ENCODE assay signal across 17 cellular contexts in genomic region chr1:235041201-235041600, GRCh38.
DNase-seq lines count a peak whose midpoint lies in the region; ATAC-seq and TF ChIP-seq lines count a peak whose summit lies in the region.
"Had no signal": no experiment of that assay in that cellular context is flagged by ENCODE, and none has a peak within 500 bp of the region (broad histone marks: within the 10 kb centered on the region; RNA-seq: fewer than 3 reads in every experiment).

No MANE protein-coding gene starts in this region.

- no peaks in the 10 kb centered on the region for H3K79me1 ChIP-seq in IMR-90 (ENCODE audit: low read depth in 1 of 2, low read length in 2 of 2)

- intact Hi-C loops in CD4-positive, alpha-beta T cell (cut with DNase I, micrococcal nuclease) = no loop called here
- intact Hi-C loops in IMR-90 (cut with micrococcal nuclease) (no loop called here), left lung (cut with DNase I) (no loop called here)

- H3K4me3 ChIP-seq in IMR-90 (ENCODE audit: insufficient read depth, low read depth, low read length) (no peak overlapping the region), left lung (no peak overlapping the region), gastroesophageal sphincter (no peak overlapping the region)
- H3K4me3 ChIP-seq: esophagus muscularis mucosa, K562, lung, thoracic aorta had no signal

- no peak for TF ChIP-seq RAD21 in IMR-90 (IDR thresholded peaks at IDR 0.05; ENCODE audit: low read length)

- H3K56ac ChIP-seq in IMR-90 (ENCODE audit: extremely low read depth, insufficient read depth, low read length) = no peak overlapping the region

- no peaks in the 10 kb centered on the region for H3K9me1 ChIP-seq in IMR-90 (ENCODE audit: insufficient read depth, low read length)

- H3K4me1 ChIP-seq in IMR-90 (ENCODE audit: control insufficient read depth, insufficient read depth, low read length) (peaks cover 3% of the 10 kb centered on the region), left lung (no peaks in the 10 kb centered on the region), gastroesophageal sphincter (no peaks in the 10 kb centered on the region)
- H3K4me1 ChIP-seq: esophagus muscularis mucosa had no signal

- H2BK120ac ChIP-seq in IMR-90 (ENCODE audit: low read depth, low read length) = no peak overlapping the region

- H3K9me3 ChIP-seq in CD4-positive, alpha-beta T cell (ENCODE audit: control insufficient read depth, low read length) = no peaks in the 10 kb centered on the region
- H3K9me3 ChIP-seq in IMR-90 (ENCODE audit: control insufficient read depth, insufficient read depth, low read length) (peaks cover 6% of the 10 kb centered on the region), left lung (no peaks in the 10 kb centered on the region), gastroesophageal sphincter (no peaks in the 10 kb centered on the region)
- H3K9me3 ChIP-seq: esophagus muscularis mucosa, thoracic aorta had no signal

- in situ Hi-C loops in IMR-90 (cut with MboI; ENCODE audit: low sequenced_read_pairs) = no loop called here

- no peak overlapping the region for H3K4ac ChIP-seq in IMR-90 (ENCODE audit: low read depth, low read length)

- H2BK15ac ChIP-seq in IMR-90 (ENCODE audit: low read depth, low read length) = no peak overlapping the region

- no peak overlapping the region for H2AK5ac ChIP-seq in IMR-90 (ENCODE audit: low read depth, low read length)

- dilution Hi-C loops in IMR-90 (cut with HindIII; ENCODE audit: low sequenced_read_pairs, unreplicated experiment) = no loop called here

- no peak overlapping the region for H3K23ac ChIP-seq in IMR-90 (ENCODE audit: low read depth, low read length)

- TF ChIP-seq POLR2A in IMR-90 (IDR thresholded peaks at IDR 0.05; ENCODE audit: low read depth, low read length) = no peak
- TF ChIP-seq POLR2A in gastroesophageal sphincter (IDR thresholded peaks at IDR 0.05) = no peak

- H3K27ac Mint-ChIP-seq in CD4-positive, alpha-beta T cell = peak overlapping the region; percentile 22
- H3K27ac Mint-ChIP-seq in stimulated activated effector memory CD8-positive, alpha-beta T cell treated with anti-CD3 and anti-CD28 coated beads, Interleukin-12 subunit alpha, Interleukin-12 subunit beta, amount 100 ng/mL, for 72 hours = no peak overlapping the region

- H3K36me3 ChIP-seq in IMR-90 (ENCODE audit: control insufficient read depth, insufficient read depth, low read length) (no peaks in the 10 kb centered on the region), left lung (no peaks in the 10 kb centered on the region), gastroesophageal sphincter (no peaks in the 10 kb centered on the region)
- H3K36me3 ChIP-seq: esophagus muscularis mucosa, thoracic aorta had no signal

- peaks cover 4% of the 10 kb centered on the region for H3K9me3 Mint-ChIP-seq in CD4-positive, alpha-beta T cell
- peaks cover 16% of the 10 kb centered on the region for H3K9me3 Mint-ChIP-seq in stimulated activated effector memory CD8-positive, alpha-beta T cell treated with anti-CD3 and anti-CD28 coated beads, Interleukin-12 subunit alpha, Interleukin-12 subunit beta, amount 100 ng/mL, for 72 hours

- POLR2A ChIA-PET in CD4-positive, alpha-beta T cell (lab: Charles Lee) = no interaction called here
- POLR2A ChIA-PET in IMR-90 (lab: Charles Lee; ENCODE audit: unreplicated experiment) = no interaction called here

- H2AK9ac ChIP-seq in IMR-90 (replicated peaks; ENCODE audit: low read depth, low read length, poor library complexity) = no peak overlapping the region

- no peak overlapping the region for H4K5ac ChIP-seq in IMR-90 (ENCODE audit: low read depth, low read length)

- H4K8ac ChIP-seq in IMR-90 (ENCODE audit: low read depth in 2 of 2, low read length in 2 of 2) = no peak overlapping the region

- no peaks in the 10 kb centered on the region for H3K27me3 ChIP-seq in CD4-positive, alpha-beta T cell (ENCODE audit: control insufficient read depth, insufficient read depth, low read length)
- no peaks in the 10 kb centered on the region for H3K27me3 ChIP-seq in IMR-90 (ENCODE audit: control insufficient read depth, insufficient read depth, low read length)
- no peaks in the 10 kb centered on the region for H3K27me3 ChIP-seq in left lung
- no peaks in the 10 kb centered on the region for H3K27me3 ChIP-seq in gastroesophageal sphincter
- H3K27me3 ChIP-seq: esophagus muscularis mucosa had no signal

- H3K9ac ChIP-seq in IMR-90 (ENCODE audit: low read depth, low read length) = no peak overlapping the region

- no peak overlapping the region for H2BK20ac ChIP-seq in IMR-90 (ENCODE audit: low read depth, low read length)

- no peak overlapping the region for H3K27ac ChIP-seq in CD4-positive, alpha-beta T cell (ENCODE audit: low read depth, low read length)
- H3K27ac ChIP-seq in IMR-90 (ENCODE audit: insufficient read depth, low read length) = no peak overlapping the region
- H3K27ac ChIP-seq in left lung = peak overlapping the region in 1 of 2 donors; percentile 79
- H3K27ac ChIP-seq in gastroesophageal sphincter = no peak overlapping the region
- H3K27ac ChIP-seq: C4-2B, esophagus muscularis mucosa had no signal

- H2BK5ac ChIP-seq in IMR-90 (ENCODE audit: low read depth, low read length, poor library complexity, severe bottlenecking) = no peak overlapping the region

- TF ChIP-seq CTCF in CD4-positive, alpha-beta T cell (IDR thresholded peaks at IDR 0.05) = no peak
- TF ChIP-seq CTCF in IMR-90 (conservative IDR thresholded peaks at IDR 0.05; ENCODE audit: low read depth, low read length) (no peak), left lung (IDR thresholded peaks at IDR 0.05) (no peak), gastroesophageal sphincter (IDR thresholded peaks at IDR 0.05) (no peak)

- TF ChIP-seq EP300 in gastroesophageal sphincter (IDR thresholded peaks at IDR 0.05) = no peak

- BruUV-seq in IMR-90 (replicated peaks; lab: Mats Ljungman, UMichigan) = no TSS peak

- H3K27me3 Mint-ChIP-seq in CD4-positive, alpha-beta T cell = no peaks in the 10 kb centered on the region

- DNase-seq in CD4-positive, alpha-beta T cell = no peak
- DNase-seq in IMR-90 = no peak
- DNase-seq in UCSD-AML1 (lab: John Stamatoyannopoulos, UW; ENCODE audit: unreplicated experiment) = peak; percentile 29
- DNase-seq in left lung = no peak
- DNase-seq in dermis blood vessel endothelial cell = no peak
- no peak for DNase-seq in stimulated activated effector memory CD8-positive, alpha-beta T cell treated with anti-CD3 and anti-CD28 coated beads, Interleukin-12 subunit alpha, Interleukin-12 subunit beta, amount 100 ng/mL, for 72 hours (ENCODE audit: low spot score in 2 of 2)
- no peak for DNase-seq in DMS53 treated with DMSO at 0.1 percent for 48 hours (lab: John Stamatoyannopoulos, UW; ENCODE audit: unreplicated experiment)
- DNase-seq: hippocampal formation, NCI-H2029, small intestine had no signal

- H3K14ac ChIP-seq in IMR-90 (replicated peaks; ENCODE audit: low read depth, low read length) = no peak overlapping the region; the same call in 1 of the 2 replicates

- CTCF ChIA-PET in CD4-positive, alpha-beta T cell (lab: Charles Lee) = interaction anchor here (0.5 kb wide), 1 partner anchor 455 kb away, joined by 3 read pairs; no protein-coding TSS in a partner anchor
- CTCF ChIA-PET in IMR-90 (lab: Yijun Ruan, JAX) = no interaction called here

- H3K4me1 Mint-ChIP-seq in CD4-positive, alpha-beta T cell (ENCODE audit: low read depth) = peaks cover 16% of the 10 kb centered on the region
- H3K4me1 Mint-ChIP-seq in stimulated activated effector memory CD8-positive, alpha-beta T cell treated with anti-CD3 and anti-CD28 coated beads, Interleukin-12 subunit alpha, Interleukin-12 subunit beta, amount 100 ng/mL, for 72 hours = peaks cover 37% of the 10 kb centered on the region

- no peak overlapping the region for H3K18ac ChIP-seq in IMR-90 (ENCODE audit: low read depth, low read length)

- no peak for ATAC-seq in CD4-positive, alpha-beta T cell (ENCODE audit: poor library complexity)
- ATAC-seq in IMR-90 (ENCODE audit: low read depth) (no peak), left lung (peak; percentile 41), gastroesophageal sphincter (no peak)
- no peak for ATAC-seq in stimulated activated effector memory CD8-positive, alpha-beta T cell treated with anti-CD3 and anti-CD28 coated beads, Interleukin-12 subunit alpha, Interleukin-12 subunit beta, amount 100 ng/mL, for 72 hours
- ATAC-seq: activated naive CD4-positive, alpha-beta T cell treated with anti-CD3 and anti-CD28 coated beads, Interleukin-2, amount 50 U/mL, for 72 hours; K562 had no signal

- no peak overlapping the region for H3K4me2 ChIP-seq in IMR-90 (ENCODE audit: low read depth, low read length)

- H4K20me1 ChIP-seq in IMR-90 (ENCODE audit: insufficient read depth, low read length) = no peaks in the 10 kb centered on the region

- no peak overlapping the region for H3K4me3 Mint-ChIP-seq in CD4-positive, alpha-beta T cell
- no peak overlapping the region for H3K4me3 Mint-ChIP-seq in stimulated activated effector memory CD8-positive, alpha-beta T cell treated with anti-CD3 and anti-CD28 coated beads, Interleukin-12 subunit alpha, Interleukin-12 subunit beta, amount 100 ng/mL, for 72 hours

- H4K91ac ChIP-seq in IMR-90 (ENCODE audit: insufficient read depth, low read depth, low read length) = no peak overlapping the region

- H3K36me3 Mint-ChIP-seq in CD4-positive, alpha-beta T cell (ENCODE audit: low read depth) = peaks cover 7% of the 10 kb centered on the region
- H3K36me3 Mint-ChIP-seq in stimulated activated effector memory CD8-positive, alpha-beta T cell treated with anti-CD3 and anti-CD28 coated beads, Interleukin-12 subunit alpha, Interleukin-12 subunit beta, amount 100 ng/mL, for 72 hours = no peaks in the 10 kb centered on the region

- peak overlapping the region; percentile 79 for H2AFZ ChIP-seq in IMR-90 (replicated peaks; ENCODE audit: low read length, poor library complexity)

TF ChIP-seq in IMR-90, 13 proteins besides CTCF, POLR2A, EP300 and RAD21:
- TF ChIP-seq SMC3 (IDR thresholded peaks at IDR 0.05; ENCODE audit: low read depth, low read length) (no peak), RCOR1 (IDR thresholded peaks at IDR 0.05; ENCODE audit: insufficient replicate concordance, low read length) (no peak), MAZ (IDR thresholded peaks at IDR 0.05; ENCODE audit: borderline replicate concordance, low read depth, low read length) (no peak), CHD1 (IDR thresholded peaks at IDR 0.05; ENCODE audit: low read depth, low read length) (no peak), BHLHE40 (IDR thresholded peaks at IDR 0.05; ENCODE audit: low read depth, low read length) (no peak), MXI1 (IDR thresholded peaks at IDR 0.05; ENCODE audit: borderline replicate concordance, low read depth, low read length) (no peak)
